Comparison of ENCODE assay signal across 30 cellular contexts in the genomic region with DNA sequence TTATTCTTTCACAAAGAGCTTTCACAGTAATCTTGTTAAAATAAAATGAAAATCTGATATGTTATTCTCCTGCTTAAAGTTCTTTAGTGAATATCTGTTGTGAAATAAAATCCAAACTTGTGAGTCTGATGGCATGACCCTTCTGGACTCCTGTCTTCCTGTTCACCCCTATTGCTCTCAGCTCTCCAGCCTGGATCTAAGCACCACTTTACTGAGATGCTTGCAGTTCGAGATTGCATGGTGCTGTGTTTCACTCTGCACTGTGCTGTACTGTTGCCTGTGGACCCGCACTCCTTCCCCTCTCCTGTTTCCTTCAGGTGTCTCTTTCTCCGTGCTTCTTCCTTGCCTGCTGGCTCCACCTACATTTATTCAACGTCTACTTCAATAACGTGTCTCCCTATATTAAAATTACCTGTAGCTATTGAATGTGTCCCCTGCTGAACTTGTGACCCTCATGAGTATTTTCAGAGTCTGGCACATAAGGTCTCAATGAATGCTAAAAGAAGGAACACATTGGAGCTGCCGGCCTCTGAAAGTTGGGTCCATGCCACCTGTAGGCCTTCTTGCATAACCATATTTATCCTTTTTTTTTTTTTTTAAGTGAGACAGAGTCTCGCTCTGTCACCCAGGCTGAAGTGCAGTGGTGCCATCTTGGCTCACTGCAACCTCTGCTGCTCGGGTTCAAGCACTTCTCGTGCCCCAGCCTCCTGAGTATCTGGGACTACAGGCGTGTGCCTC.
DNase-seq lines count a peak whose midpoint lies in the region; ATAC-seq and TF ChIP-seq lines count a peak whose summit lies in the region.
"Had no signal": no experiment of that assay in that cellular context is flagged by ENCODE, and none has a peak within 500 bp of the region (broad histone marks: within the 10 kb centered on the region; RNA-seq: fewer than 3 reads in every experiment).

No MANE protein-coding gene starts in this region.

- H3K4me3 ChIP-seq in AG10803 (ENCODE audit: low read length) (no peak overlapping the region), OCI-LY1 (ENCODE audit: low read depth, low read length, poor library complexity, severe bottlenecking) (no peak overlapping the region), heart right ventricle (no peak overlapping the region), sigmoid colon (no peak overlapping the region)
- H3K4me3 ChIP-seq: gastroesophageal sphincter, left lung, skin epidermis, thoracic aorta, uterus had no signal

- peak; percentile 37 for DNase-seq in AG10803 (ENCODE audit: low read depth)
- DNase-seq in heart right ventricle: peak; percentile 23 to 29
- DNase-seq in sigmoid colon: peak; percentile 78
- no peak for DNase-seq in activated T-cell treated with anti-CD3 and anti-CD28 coated beads, Interleukin-2, amount 50 U/mL, for 1 hour
- no peak for DNase-seq in natural killer cell treated with Interleukin-12 subunit alpha and Interleukin-12 subunit beta and Interleukin-15 and Interleukin-18, amount 100 ng/mL, for 72 hours (ENCODE audit: low spot score)
- DNase-seq in putamen (ENCODE audit: low spot score): no peak
- DNase-seq: ACHN; activated CD4-positive, alpha-beta T cell treated with anti-CD3 and anti-CD28 coated beads, Interleukin-2, amount 50 U/mL, for 1 hour; activated gamma-delta T cell treated with Interleukin-2 at 50 U/mL for 16 hours; activated T-cell treated with anti-CD3 and anti-CD28 coated beads, Interleukin-2, amount 50 U/mL, for 24 hours; brain microvascular endothelial cell; CD8-positive, alpha-beta memory T cell; DMS 273 treated with DMSO at 0.1 percent for 48 hours; EL; GOT3; HFFc6; hypothalamus; left lung; NCI-H1048; NCI-H1694; NCI-H446; NCI-H774; stimulated activated naive CD4-positive, alpha-beta T cell had no signal

- H3K27me3 Mint-ChIP-seq in natural killer cell treated with Interleukin-12 subunit alpha and Interleukin-12 subunit beta and Interleukin-15 and Interleukin-18, amount 100 ng/mL, for 72 hours: no peaks in the 10 kb centered on the region
- H3K27me3 Mint-ChIP-seq: activated T-cell treated with anti-CD3 and anti-CD28 coated beads, Interleukin-2, amount 50 U/mL, for 24 hours; CD8-positive, alpha-beta memory T cell; progenitor cell of endocrine pancreas had no signal

- H3K9me3 ChIP-seq in OCI-LY1 (ENCODE audit: low read length) (no peaks in the 10 kb centered on the region), heart right ventricle (no peaks in the 10 kb centered on the region), sigmoid colon (no peaks in the 10 kb centered on the region)
- H3K9me3 ChIP-seq: gastroesophageal sphincter, left lung, neutrophil, thoracic aorta, uterus had no signal

- peak overlapping the region in 1 of 2 donors; percentile 0 for H3K27ac Mint-ChIP-seq in natural killer cell treated with Interleukin-12 subunit alpha and Interleukin-12 subunit beta and Interleukin-15 and Interleukin-18, amount 100 ng/mL, for 72 hours
- H3K27ac Mint-ChIP-seq: activated T-cell treated with anti-CD3 and anti-CD28 coated beads, Interleukin-2, amount 50 U/mL, for 24 hours; HFFc6; progenitor cell of endocrine pancreas had no signal

- H3F3A ChIP-seq in OCI-LY1 (ENCODE audit: insufficient read depth, low read length): no peaks in the 10 kb centered on the region

- H3K4me2 ChIP-seq in OCI-LY1 (ENCODE audit: low read length): no peak overlapping the region

- intact Hi-C loops in heart right ventricle (cut with DNase I) (loop anchor here in 4 of 10 donors (5.0 to 10.0 kb wide), 4 partner anchors 68 to 148 kb away; no protein-coding TSS in a partner anchor), sigmoid colon (cut with DNase I) (no loop called here)

- peaks cover 93% of the 10 kb centered on the region for H3K79me2 ChIP-seq in OCI-LY1 (ENCODE audit: insufficient read depth, low read length)

- ATAC-seq in heart right ventricle: peak; percentile 9 to 71 (median 46)
- ATAC-seq in natural killer cell treated with Interleukin-12 subunit alpha and Interleukin-12 subunit beta and Interleukin-15 and Interleukin-18, amount 100 ng/mL, for 72 hours: no peak
- ATAC-seq: gastroesophageal sphincter had no signal

- H3K27me3 ChIP-seq in OCI-LY1 (ENCODE audit: insufficient read depth, low read length) (no peaks in the 10 kb centered on the region), heart right ventricle (no peaks in the 10 kb centered on the region), sigmoid colon (no peaks in the 10 kb centered on the region)
- H3K27me3 ChIP-seq: brain microvascular endothelial cell, gastroesophageal sphincter, left lung, neutrophil, uterus had no signal

- H3K36me3 Mint-ChIP-seq in natural killer cell treated with Interleukin-12 subunit alpha and Interleukin-12 subunit beta and Interleukin-15 and Interleukin-18, amount 100 ng/mL, for 72 hours: no peaks in the 10 kb centered on the region

- no peak overlapping the region for H3K9ac ChIP-seq in OCI-LY1 (ENCODE audit: low read length)

- no peak overlapping the region for H2AFZ ChIP-seq in OCI-LY1 (ENCODE audit: low read length)

- 54 to 60% methylated on average over 10 of the region's 10 CpGs for WGBS in heart right ventricle, 2 donors
- 87% methylated on average over 10 of the region's 10 CpGs for WGBS in sigmoid colon, 2 donors

- H3K36me3 ChIP-seq in OCI-LY1 (ENCODE audit: insufficient read depth, low read length) (peaks cover 21% of the 10 kb centered on the region), heart right ventricle (no peaks in the 10 kb centered on the region), sigmoid colon (no peaks in the 10 kb centered on the region)
- H3K36me3 ChIP-seq: brain microvascular endothelial cell, left lung, neutrophil, thoracic aorta, uterus had no signal

- no peaks in the 10 kb centered on the region for H3K9me2 ChIP-seq in OCI-LY1 (ENCODE audit: low read depth, low read length)

- H3K4me1 Mint-ChIP-seq in natural killer cell treated with Interleukin-12 subunit alpha and Interleukin-12 subunit beta and Interleukin-15 and Interleukin-18, amount 100 ng/mL, for 72 hours (ENCODE audit: low read depth in 2 of 2): peaks cover 59 to 64% of the 10 kb centered on the region in 2 donors

- H3K27ac ChIP-seq in OCI-LY1 (ENCODE audit: low read depth, low read length, poor library complexity, severe bottlenecking) (peak overlapping the region; percentile 37), heart right ventricle (peak overlapping the region in 3 of 10 donors; percentile 20 to 33 (median 22)), sigmoid colon (no peak overlapping the region)
- H3K27ac ChIP-seq: brain microvascular endothelial cell, gastroesophageal sphincter, left lung, neutrophil, uterus had no signal

- no peaks in the 10 kb centered on the region for H4K20me1 ChIP-seq in OCI-LY1 (ENCODE audit: insufficient read depth, low read length)

- TF ChIP-seq CTCF in AG10803 (conservative IDR thresholded peaks at IDR 0.05; ENCODE audit: low read length): no peak
- no peak for TF ChIP-seq CTCF in OCI-LY1 (IDR thresholded peaks at IDR 0.05; ENCODE audit: low read length)
- TF ChIP-seq CTCF in heart right ventricle (IDR thresholded peaks at IDR 0.05): no peak
- no peak for TF ChIP-seq CTCF in sigmoid colon (IDR thresholded peaks at IDR 0.05)

- TF ChIP-seq EP300 in sigmoid colon (IDR thresholded peaks at IDR 0.05): no peak

- no peak for TF ChIP-seq POLR2A in sigmoid colon (IDR thresholded peaks at IDR 0.05)

- H3K9me3 Mint-ChIP-seq in natural killer cell treated with Interleukin-12 subunit alpha and Interleukin-12 subunit beta and Interleukin-15 and Interleukin-18, amount 100 ng/mL, for 72 hours: no peaks in the 10 kb centered on the region
- H3K9me3 Mint-ChIP-seq: activated T-cell treated with anti-CD3 and anti-CD28 coated beads, Interleukin-2, amount 50 U/mL, for 24 hours; CD8-positive, alpha-beta memory T cell; HFFc6 had no signal

- no peak overlapping the region for H3K4me3 Mint-ChIP-seq in natural killer cell treated with Interleukin-12 subunit alpha and Interleukin-12 subunit beta and Interleukin-15 and Interleukin-18, amount 100 ng/mL, for 72 hours
- H3K4me3 Mint-ChIP-seq: activated T-cell treated with anti-CD3 and anti-CD28 coated beads, Interleukin-2, amount 50 U/mL, for 24 hours; CD8-positive, alpha-beta memory T cell; HFFc6 had no signal

- H3K4me1 ChIP-seq in OCI-LY1 (ENCODE audit: insufficient read depth, low read length, severe bottlenecking) (peaks cover 62% of the 10 kb centered on the region), heart right ventricle (peaks cover 2 to 84% (median 55%) of the 10 kb centered on the region in 9 donors), sigmoid colon (peaks cover 0 to 57% (median 45%) of the 10 kb centered on the region in 4 donors)
- H3K4me1 ChIP-seq: uterus had no signal

Comparison
In these comparisons a context has a peak if more than half of its experiments do, and no peak if none do; other contexts are left out.
1. DNase-seq: peak in AG10803 (single experiment), heart right ventricle (2 of 2) and sigmoid colon (single experiment); none in activated T-cell treated with anti-CD3 and anti-CD28 coated beads, Interleukin-2, amount 50 U/mL, for 1 hour (single experiment), natural killer cell treated with Interleukin-12 subunit alpha and Interleukin-12 subunit beta and Interleukin-15 and Interleukin-18, amount 100 ng/mL, for 72 hours (single experiment) and putamen (single experiment).
2. ATAC-seq: peak in heart right ventricle (8 of 8); none in natural killer cell treated with Interleukin-12 subunit alpha and Interleukin-12 subunit beta and Interleukin-15 and Interleukin-18, amount 100 ng/mL, for 72 hours (0 of 2).